ENCODE assay signal across 25 cellular contexts in the genomic region with DNA sequence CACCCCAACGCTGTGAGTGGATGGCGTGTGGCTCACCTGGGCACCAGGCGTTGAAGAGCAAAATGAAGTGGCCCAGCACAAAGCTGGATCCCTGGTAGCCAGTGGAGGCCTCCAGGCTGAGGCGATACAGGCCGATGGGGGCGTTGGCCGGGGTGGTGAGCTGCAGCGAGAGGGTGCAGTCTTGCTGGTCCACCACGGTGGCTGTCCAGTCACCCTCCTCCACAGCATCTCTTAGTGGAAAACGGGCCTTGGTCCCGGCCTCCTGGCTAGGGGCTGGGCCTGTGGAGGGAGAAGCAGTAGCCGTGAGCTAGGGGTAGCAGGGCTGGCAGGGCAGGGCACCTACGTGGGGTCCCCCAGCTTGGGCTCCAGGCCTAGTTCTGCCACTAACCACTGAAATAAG. TPM values are rescaled to one million over a fixed set of nuclear protein-coding genes. Genes with fewer than 3 reads are reported as not detected.
DNase-seq lines count a peak whose midpoint lies in the region; ATAC-seq and TF ChIP-seq lines count a peak whose summit lies in the region.
"Had no signal": no experiment of that assay in that cellular context is flagged by ENCODE, and none has a peak within 500 bp of the region (broad histone marks: within the 10 kb centered on the region; RNA-seq: fewer than 3 reads in every experiment).

No MANE protein-coding gene starts in this region.

- H3K36me3 ChIP-seq in left ventricle myocardium inferior, result peaks cover 65% of the 10 kb centered on the region
- H3K36me3 ChIP-seq in osteoblast (ENCODE audit: insufficient read depth, low read length), result peaks cover 91% of the 10 kb centered on the region
- no peaks in the 10 kb centered on the region for H3K36me3 ChIP-seq in uterus
- no peaks in the 10 kb centered on the region for H3K36me3 ChIP-seq in SJCRH30
- H3K36me3 ChIP-seq: tibial nerve had no signal

- H3K27me3 ChIP-seq in left ventricle myocardium inferior (ENCODE audit: low read depth) (no peaks in the 10 kb centered on the region), osteoblast (ENCODE audit: insufficient read depth, low read length) (no peaks in the 10 kb centered on the region), uterus (no peaks in the 10 kb centered on the region), SJCRH30 (no peaks in the 10 kb centered on the region)
- H3K27me3 ChIP-seq: tibial nerve had no signal

- H3K4me1 ChIP-seq in left ventricle myocardium inferior, result peaks cover 100% of the 10 kb centered on the region
- H3K4me1 ChIP-seq in osteoblast (ENCODE audit: insufficient read depth, low read length), result peaks cover 54% of the 10 kb centered on the region
- H3K4me1 ChIP-seq in uterus, result peaks cover 4 to 23% of the 10 kb centered on the region in 2 donors
- H3K4me1 ChIP-seq in SJCRH30, result peaks cover 28% of the 10 kb centered on the region

- DNase-seq in left ventricle myocardium inferior (no peak), left ventricle myocardium superior (no peak), fibroblast of villous mesenchyme (ENCODE audit: low read depth) (peak; percentile 4), osteoblast (ENCODE audit: insufficient read length, low spot score, missing footprints) (no peak), uterus (no peak), chondrocyte (ENCODE audit: low spot score) (no peak), SJCRH30 (no peak)
- no peak for DNase-seq in activated CD4-positive, alpha-beta T cell treated with anti-CD3 and anti-CD28 coated beads for 4 hours
- DNase-seq: activated CD4-positive, alpha-beta memory T cell treated with anti-CD3 and anti-CD28 coated beads, Interleukin-2, amount 10 ng/mL, durations not matched to agents 7 days and 5 days; CD8-positive, alpha-beta memory T cell; cortex of kidney; DMS153; endodermal cell; mammary epithelial cell; NCI-H1092; NCI-H187 treated with DMSO at 0.1 percent for 48 hours; NCI-H345; stimulated activated naive CD8-positive, alpha-beta T cell treated with anti-CD3 and anti-CD28 coated beads, Interleukin-15, Interleukin-2, amounts not matched to agents 100 U/mL and 50 U/mL, for 24 hours had no signal

- H4K20me1 ChIP-seq in osteoblast (ENCODE audit: insufficient read depth, low read length), result peaks cover 8% of the 10 kb centered on the region

- H3K79me2 ChIP-seq in osteoblast (ENCODE audit: insufficient read depth, low read length), result no peaks in the 10 kb centered on the region

- H3K27ac ChIP-seq in left ventricle myocardium inferior (replicated peaks), result peak overlapping the region; percentile 93
- peak overlapping the region; percentile 17 for H3K27ac ChIP-seq in osteoblast (ENCODE audit: low read depth, low read length)
- peak overlapping the region; percentile 85 to 89 for H3K27ac ChIP-seq in uterus
- no peak overlapping the region for H3K27ac ChIP-seq in SJCRH30
- H3K27ac ChIP-seq: SK-N-MC, skin epidermis had no signal

- peaks cover 41% of the 10 kb centered on the region for H3K4me1 Mint-ChIP-seq in chondrocyte (ENCODE audit: low read depth)
- H3K4me1 Mint-ChIP-seq: endodermal cell had no signal

- H3K4me3 Mint-ChIP-seq in chondrocyte (ENCODE audit: unreplicated experiment), result no peak overlapping the region
- H3K4me3 Mint-ChIP-seq: activated CD4-positive, alpha-beta memory T cell treated with anti-CD3 and anti-CD28 coated beads, Interleukin-2, amount 10 ng/mL, durations not matched to agents 7 days and 5 days; activated naive CD4-positive, alpha-beta T cell treated with anti-CD3 and anti-CD28 coated beads, Interleukin-2, amount 50 U/mL, for 24 hours; CD8-positive, alpha-beta memory T cell; endodermal cell; neural crest cell had no signal

- no peak for TF ChIP-seq POLR2A in uterus (IDR thresholded peaks at IDR 0.05)

- H3K9me3 ChIP-seq in left ventricle myocardium inferior (replicated peaks), result no peaks in the 10 kb centered on the region
- no peaks in the 10 kb centered on the region for H3K9me3 ChIP-seq in osteoblast (ENCODE audit: low read depth, low read length)
- no peaks in the 10 kb centered on the region for H3K9me3 ChIP-seq in uterus
- no peaks in the 10 kb centered on the region for H3K9me3 ChIP-seq in SJCRH30 (replicated peaks)
- H3K9me3 ChIP-seq: prostate gland, tibial nerve had no signal

- no peak overlapping the region for H2AFZ ChIP-seq in osteoblast (ENCODE audit: low read length)

- H3K36me3 Mint-ChIP-seq in chondrocyte (ENCODE audit: low read depth), result no peaks in the 10 kb centered on the region
- H3K36me3 Mint-ChIP-seq: activated naive CD4-positive, alpha-beta T cell treated with anti-CD3 and anti-CD28 coated beads, Interleukin-2, amount 50 U/mL, for 24 hours; CD8-positive, alpha-beta memory T cell had no signal

- no peaks in the 10 kb centered on the region for H3K27me3 Mint-ChIP-seq in chondrocyte (ENCODE audit: low read depth)
- H3K27me3 Mint-ChIP-seq: activated CD4-positive, alpha-beta memory T cell treated with anti-CD3 and anti-CD28 coated beads, Interleukin-2, amount 10 ng/mL, durations not matched to agents 7 days and 5 days had no signal

- ATAC-seq in left ventricle myocardium superior, result no peak
- ATAC-seq: stimulated activated naive CD8-positive, alpha-beta T cell treated with anti-CD3 and anti-CD28 coated beads, Interleukin-15, Interleukin-2, amounts not matched to agents 100 U/mL and 50 U/mL, for 24 hours had no signal

- intact Hi-C loops in left ventricle myocardium inferior (cut with micrococcal nuclease), result no loop called here
- intact Hi-C loops in left ventricle myocardium superior (cut with micrococcal nuclease), result no loop called here
- intact Hi-C loops in uterus (cut with DNase I; ENCODE audit: low total_unique reads), result no loop called here

- H3K4me3 ChIP-seq in left ventricle myocardium inferior (no peak overlapping the region), fibroblast of villous mesenchyme (ENCODE audit: low read depth, low read length) (no peak overlapping the region), osteoblast (ENCODE audit: insufficient read depth, low read length) (no peak overlapping the region), uterus (no peak overlapping the region), SJCRH30 (no peak overlapping the region)
- H3K4me3 ChIP-seq: prostate gland, SK-N-MC, skin epidermis, tibial nerve had no signal

- H3K27ac Mint-ChIP-seq in chondrocyte (ENCODE audit: unreplicated experiment), result no peak overlapping the region
- H3K27ac Mint-ChIP-seq: activated CD4-positive, alpha-beta memory T cell treated with anti-CD3 and anti-CD28 coated beads, Interleukin-2, amount 10 ng/mL, durations not matched to agents 7 days and 5 days; activated naive CD4-positive, alpha-beta T cell treated with anti-CD3 and anti-CD28 coated beads, Interleukin-2, amount 50 U/mL, for 24 hours; activated T-helper 2 cell treated with anti-CD3 and anti-CD28 coated beads, Interferon-gamma antibody, Interleukin-2, Interleukin-4, amounts not matched to agents 10 μg/mL and 5 μg/mL and 100 μg/mL, durations not matched to agents 14 hours and 24 hours and 36 hours; CD8-positive, alpha-beta memory T cell; endodermal cell had no signal

- no peak overlapping the region for H3K4me2 ChIP-seq in osteoblast (ENCODE audit: insufficient read depth, low read length)

- TF ChIP-seq CTCF in left ventricle myocardium inferior (IDR thresholded peaks at IDR 0.05; ENCODE audit: borderline replicate concordance), result no peak
- no peak for TF ChIP-seq CTCF in fibroblast of villous mesenchyme (IDR thresholded peaks at IDR 0.05; ENCODE audit: insufficient read depth, low read depth, low read length)
- no peak for TF ChIP-seq CTCF in osteoblast (IDR thresholded peaks at IDR 0.05; ENCODE audit: extremely low read depth, low read depth, low read length)
- TF ChIP-seq CTCF in uterus (IDR thresholded peaks at IDR 0.05), result no peak
- no peak for TF ChIP-seq CTCF in chondrocyte (IDR thresholded peaks at IDR 0.05)

- no peaks in the 10 kb centered on the region for H3K9me3 Mint-ChIP-seq in chondrocyte (ENCODE audit: low read depth)
- H3K9me3 Mint-ChIP-seq: activated CD4-positive, alpha-beta memory T cell treated with anti-CD3 and anti-CD28 coated beads, Interleukin-2, amount 10 ng/mL, durations not matched to agents 7 days and 5 days; activated naive CD4-positive, alpha-beta T cell treated with anti-CD3 and anti-CD28 coated beads, Interleukin-2, amount 50 U/mL, for 24 hours; activated T-helper 2 cell treated with anti-CD3 and anti-CD28 coated beads, Interferon-gamma antibody, Interleukin-2, Interleukin-4, amounts not matched to agents 10 μg/mL and 5 μg/mL and 100 μg/mL, durations not matched to agents 14 hours and 24 hours and 36 hours; CD8-positive, alpha-beta memory T cell; endodermal cell; neural crest cell had no signal

RNA-seq across cellular contexts. Expression of a gene that starts 9.3 kb away (rescaled TPM):
- total RNA-seq in left ventricle myocardium inferior, result 846 TPM
- 473 TPM for total RNA-seq in left ventricle myocardium superior
- total RNA-seq in fibroblast of villous mesenchyme, result 1,041 and 2,020 TPM in 2 replicates
- total RNA-seq in osteoblast, result 78.2 and 137 TPM in 2 replicates
- 100 to 1,000 TPM; 136 to 639 (median 209) TPM for total RNA-seq in uterus
- 7.1 to 22.3 TPM (median 17.7 TPM) in 3 replicates for total RNA-seq in chondrocyte
- 0.10 and 0.13 TPM in 2 replicates for total RNA-seq in SJCRH30 (2014; rRNA removed; shearing (Covaris generic))
- total RNA-seq: activated T-helper 2 cell treated with anti-CD3 and anti-CD28 coated beads, Interferon-gamma antibody, Interleukin-2, Interleukin-4, amounts not matched to agents 10 μg/mL and 5 μg/mL and 100 μg/mL, durations not matched to agents 14 hours and 24 hours and 36 hours; CD8-positive, alpha-beta memory T cell had no signal
